In genomic region chr14:74713395-74713735, GRCh38 we compare ENCODE assay signal across 1 cellular context.
TF ChIP-seq lines count a peak whose summit lies in the region.

No MANE protein-coding gene starts in this region.

TF ChIP-seq in GM23338, 12 proteins besides CTCF, POLR2A, EP300 and RAD21 (continued from another document):
- TF ChIP-seq ZNF462 (CRISPR knock-in tag; IDR thresholded peaks at IDR 0.05) (no peak), ZNF331 (CRISPR knock-in tag; IDR thresholded peaks at IDR 0.05; ENCODE audit: low read depth) (no peak), EZH2phosphoT487 (IDR thresholded peaks at IDR 0.05; ENCODE audit: unreplicated experiment) (no peak)
